ENCODE assay signal across 20 cellular contexts in the genomic region with DNA sequence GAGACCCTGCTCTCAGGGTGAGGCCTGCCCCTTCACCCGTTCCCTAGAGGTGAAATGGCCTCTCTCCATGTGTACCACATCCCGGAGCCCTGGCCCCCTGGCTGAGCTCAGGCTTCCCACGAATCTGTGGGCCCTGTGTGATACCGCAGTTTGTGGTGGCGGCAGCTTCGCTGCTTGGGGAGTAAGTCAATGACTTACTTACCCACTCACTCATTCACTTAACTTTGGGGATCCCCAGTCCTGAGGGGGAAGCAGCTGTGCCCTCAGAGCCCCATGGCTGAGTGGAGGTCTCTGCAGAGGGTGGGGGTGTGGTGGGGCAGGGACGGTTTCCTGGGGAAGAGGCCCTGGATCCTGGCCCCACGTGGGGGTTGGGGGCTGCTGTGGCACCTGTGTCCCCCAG. TPM values are rescaled to one million over a fixed set of nuclear protein-coding genes. Genes with fewer than 3 reads are reported as not detected.
A peak's percentile ranks its signal among the peaks of the same experiment; 100 is the strongest.
DNase-seq lines count a peak whose midpoint lies in the region; ATAC-seq, FAIRE-seq and TF ChIP-seq lines count a peak whose summit lies in the region.
"Had no signal": no experiment of that assay in that cellular context is flagged by ENCODE, and none has a peak within 500 bp of the region (broad histone marks: within the 10 kb centered on the region; RNA-seq: fewer than 3 reads in every experiment).

No MANE protein-coding gene starts in this region.

- peak; percentile 42 for ATAC-seq in activated naive CD8-positive, alpha-beta T cell treated with anti-CD3 and anti-CD28 coated beads, Interleukin-2, amount 50 U/mL, for 24 hours
- ATAC-seq: CD8-positive, alpha-beta T cell had no signal

- H4K91ac ChIP-seq in neuronal stem cell (ENCODE audit: low read depth, low read length, poor library complexity) = no peak overlapping the region

- FAIRE-seq in HTR-8/SVneo (lab: Jason Lieb, UNC) = peak; percentile 59
- FAIRE-seq: GM12891, H1 had no signal

- H3K4me1 Mint-ChIP-seq in activated naive CD8-positive, alpha-beta T cell treated with anti-CD3 and anti-CD28 coated beads, Interleukin-2, amount 50 U/mL, for 24 hours = peaks cover 3% of the 10 kb centered on the region
- no peaks in the 10 kb centered on the region for H3K4me1 Mint-ChIP-seq in activated naive CD8-positive, alpha-beta T cell treated with anti-CD3 and anti-CD28 coated beads for 36 hours
- no peaks in the 10 kb centered on the region for H3K4me1 Mint-ChIP-seq in CD8-positive, alpha-beta memory T cell

- CTCF ChIA-PET in CD8-positive, alpha-beta memory T cell (lab: Charles Lee) = no interaction called here

- no peak overlapping the region for H4K8ac ChIP-seq in neuronal stem cell (ENCODE audit: low read depth, low read length)

- DNase-seq in activated naive CD8-positive, alpha-beta T cell treated with anti-CD3 and anti-CD28 coated beads, Interleukin-2, amount 50 U/mL, for 24 hours = no peak
- DNase-seq in activated naive CD8-positive, alpha-beta T cell treated with anti-CD3 and anti-CD28 coated beads for 36 hours = no peak
- DNase-seq in HTR-8/SVneo (ENCODE audit: insufficient read length, low spot score) (no peak), neuronal stem cell (ENCODE audit: low spot score) (no peak), NCI-H524 (lab: John Stamatoyannopoulos, UW) (no peak), HK-2 (ENCODE audit: unreplicated experiment) (no peak), GM10266 (ENCODE audit: extremely low spot score) (no peak)
- DNase-seq in CD8-positive, alpha-beta memory T cell = no peak
- DNase-seq: ACHN, Caco-2, DMS53, HCEC 1CT, HFFc6, IMR-90, KBM-7 had no signal

- H3K9me3 ChIP-seq in neuronal stem cell (replicated peaks in 1 of 2; ENCODE audit: control insufficient read depth in 2 of 2, insufficient read depth in 1 of 2, low read depth in 1 of 2, low read length in 2 of 2) = no peaks in the 10 kb centered on the region
- no peaks in the 10 kb centered on the region for H3K9me3 ChIP-seq in CD8-positive, alpha-beta memory T cell (ENCODE audit: low read length)
- H3K9me3 ChIP-seq: Caco-2 had no signal

- no peak overlapping the region for H2AFZ ChIP-seq in neuronal stem cell (ENCODE audit: low read length)

- H3K27me3 Mint-ChIP-seq in activated naive CD8-positive, alpha-beta T cell treated with anti-CD3 and anti-CD28 coated beads, Interleukin-2, amount 50 U/mL, for 24 hours = peaks cover 8% of the 10 kb centered on the region
- no peaks in the 10 kb centered on the region for H3K27me3 Mint-ChIP-seq in activated naive CD8-positive, alpha-beta T cell treated with anti-CD3 and anti-CD28 coated beads for 36 hours
- peaks cover 10 to 15% of the 10 kb centered on the region in 2 donors for H3K27me3 Mint-ChIP-seq in CD8-positive, alpha-beta memory T cell

- WGBS in neuronal stem cell (ENCODE audit: extremely low coverage in 2 of 2, insufficient read length in 2 of 2, insufficient replicate concordance in 1 of 2), 2 donors = no CpG with 5 or more reads among the region's 8 CpGs

- H3K27ac Mint-ChIP-seq in activated naive CD8-positive, alpha-beta T cell treated with anti-CD3 and anti-CD28 coated beads, Interleukin-2, amount 50 U/mL, for 24 hours = no peak overlapping the region
- no peak overlapping the region for H3K27ac Mint-ChIP-seq in activated naive CD8-positive, alpha-beta T cell treated with anti-CD3 and anti-CD28 coated beads for 36 hours
- H3K27ac Mint-ChIP-seq in CD8-positive, alpha-beta memory T cell = peak overlapping the region in 1 of 8 donors; percentile 19
- H3K27ac Mint-ChIP-seq: CD8-positive, alpha-beta T cell; HFFc6 had no signal

- peak overlapping the region; percentile 44 for H3K4ac ChIP-seq in neuronal stem cell (ENCODE audit: low read length)

- peak overlapping the region; percentile 75 for H3K14ac ChIP-seq in neuronal stem cell (ENCODE audit: low read length)

- H3K79me1 ChIP-seq in neuronal stem cell (ENCODE audit: low read depth, low read length) = no peaks in the 10 kb centered on the region

- H2BK5ac ChIP-seq in neuronal stem cell (ENCODE audit: low read length) = peak overlapping the region; percentile 33

- H3K4me1 ChIP-seq in neuronal stem cell (ENCODE audit: control insufficient read depth in 2 of 2, insufficient read depth in 1 of 2, low read depth in 1 of 2, low read length in 2 of 2) = peaks cover 8 to 11% of the 10 kb centered on the region in 2 donors
- H3K4me1 ChIP-seq in CD8-positive, alpha-beta memory T cell (ENCODE audit: insufficient read depth, low read length) = no peaks in the 10 kb centered on the region
- H3K4me1 ChIP-seq: Caco-2 had no signal

- no peak overlapping the region for H3K23ac ChIP-seq in neuronal stem cell (ENCODE audit: low read depth, low read length, poor library complexity)

- H2BK15ac ChIP-seq in neuronal stem cell (ENCODE audit: low read length) = peak overlapping the region; percentile 63

- H2BK12ac ChIP-seq in neuronal stem cell (ENCODE audit: low read length) = no peak overlapping the region

- H3K36me3 ChIP-seq in neuronal stem cell (replicated peaks in 1 of 2; ENCODE audit: control insufficient read depth in 2 of 2, insufficient read depth in 2 of 2, low read length in 2 of 2) = no peaks in the 10 kb centered on the region
- no peaks in the 10 kb centered on the region for H3K36me3 ChIP-seq in CD8-positive, alpha-beta memory T cell (ENCODE audit: insufficient read depth, low read length)

- H3K36me3 Mint-ChIP-seq in activated naive CD8-positive, alpha-beta T cell treated with anti-CD3 and anti-CD28 coated beads, Interleukin-2, amount 50 U/mL, for 24 hours (ENCODE audit: low read depth) = no peaks in the 10 kb centered on the region
- no peaks in the 10 kb centered on the region for H3K36me3 Mint-ChIP-seq in activated naive CD8-positive, alpha-beta T cell treated with anti-CD3 and anti-CD28 coated beads for 36 hours
- no peaks in the 10 kb centered on the region for H3K36me3 Mint-ChIP-seq in CD8-positive, alpha-beta memory T cell
- H3K36me3 Mint-ChIP-seq: CD8-positive, alpha-beta T cell had no signal

- H2BK120ac ChIP-seq in neuronal stem cell (ENCODE audit: low read depth, low read length) = no peak overlapping the region

- POLR2A ChIA-PET in CD8-positive, alpha-beta memory T cell (lab: Charles Lee) = no interaction called here

- H3K9ac ChIP-seq in neuronal stem cell (ENCODE audit: low read depth, low read length, poor library complexity) = no peak overlapping the region

- no peak overlapping the region for H3K4me3 ChIP-seq in neuronal stem cell (ENCODE audit: low read length in 2 of 2)
- no peak overlapping the region for H3K4me3 ChIP-seq in CD8-positive, alpha-beta memory T cell (ENCODE audit: low read length)

- H2AK5ac ChIP-seq in neuronal stem cell (ENCODE audit: low read depth, low read length) = peak overlapping the region; percentile 94

- H3K9me3 Mint-ChIP-seq in activated naive CD8-positive, alpha-beta T cell treated with anti-CD3 and anti-CD28 coated beads, Interleukin-2, amount 50 U/mL, for 24 hours = no peaks in the 10 kb centered on the region
- H3K9me3 Mint-ChIP-seq in activated naive CD8-positive, alpha-beta T cell treated with anti-CD3 and anti-CD28 coated beads for 36 hours = no peaks in the 10 kb centered on the region
- H3K9me3 Mint-ChIP-seq in CD8-positive, alpha-beta memory T cell = no peaks in the 10 kb centered on the region
- H3K9me3 Mint-ChIP-seq: CD8-positive, alpha-beta T cell; HFFc6 had no signal

- peaks cover 0 to 9% (median 0%) of the 10 kb centered on the region in 3 experiments for H3K27me3 ChIP-seq in neuronal stem cell (ENCODE audit: control insufficient read depth in 3 of 3, insufficient read depth in 3 of 3, low read depth in 1 of 3, low read length in 3 of 3)
- H3K27me3 ChIP-seq in CD8-positive, alpha-beta memory T cell (ENCODE audit: insufficient read depth, low read length, poor library complexity, severe bottlenecking) = no peaks in the 10 kb centered on the region

- TF ChIP-seq CTCF in GM10266 (IDR thresholded peaks at IDR 0.05; ENCODE audit: control insufficient read depth, insufficient read depth, low read depth, missing control alignments) = no peak

- H3K4me3 Mint-ChIP-seq in activated naive CD8-positive, alpha-beta T cell treated with anti-CD3 and anti-CD28 coated beads, Interleukin-2, amount 50 U/mL, for 24 hours = no peak overlapping the region
- H3K4me3 Mint-ChIP-seq in activated naive CD8-positive, alpha-beta T cell treated with anti-CD3 and anti-CD28 coated beads for 36 hours = no peak overlapping the region
- no peak overlapping the region for H3K4me3 Mint-ChIP-seq in CD8-positive, alpha-beta memory T cell
- H3K4me3 Mint-ChIP-seq: CD8-positive, alpha-beta T cell; HFFc6 had no signal

- H3K4me2 ChIP-seq in neuronal stem cell (ENCODE audit: insufficient read depth, low read length, poor library complexity, severe bottlenecking) = no peak overlapping the region

- H3K27ac ChIP-seq in neuronal stem cell (replicated peaks; ENCODE audit: low read length) = no peak overlapping the region
- no peak overlapping the region for H3K27ac ChIP-seq in CD8-positive, alpha-beta memory T cell (ENCODE audit: low read depth, low read length)
- H3K27ac ChIP-seq: C4-2B, HL-60 had no signal

- peak overlapping the region; percentile 89 for H3K18ac ChIP-seq in neuronal stem cell (ENCODE audit: low read length)

RNA-seq across cellular contexts. Expression of a gene that starts 13.2 kb away (rescaled TPM):
- not detected for total RNA-seq in activated naive CD8-positive, alpha-beta T cell treated with anti-CD3 and anti-CD28 coated beads for 36 hours
- polyA plus RNA-seq in neuronal stem cell (2013, experiment 1 of 2) = 0.78 TPM
- polyA plus RNA-seq in neuronal stem cell (2013, experiment 2 of 2) = 0.89 TPM
- not detected for total RNA-seq in CD8-positive, alpha-beta memory T cell
- not detected for polyA plus RNA-seq in CD8-positive, alpha-beta memory T cell
- total RNA-seq: HFFc6 had no signal
